31 cellular contexts compared by ENCODE assay signal in genomic region chr13:56501750-56502149, GRCh38.
"Had no signal": no experiment of that assay in that cellular context is flagged by ENCODE, and none has a peak within 500 bp of the region (broad histone marks: within the 10 kb centered on the region; RNA-seq: fewer than 3 reads in every experiment).

No MANE protein-coding gene starts in this region.

- ATAC-seq: activated CD8-positive, alpha-beta T cell treated with anti-CD3 and anti-CD28 coated beads for 36 hours; activated naive CD4-positive, alpha-beta T cell treated with anti-CD3 and anti-CD28 coated beads, Interleukin-2, amount 50 U/mL, for 72 hours; activated T-cell treated with anti-CD3 and anti-CD28 coated beads, Interleukin-2, amount 50 U/mL, for 4 hours; activated T-cell treated with anti-CD3 and anti-CD28 coated beads, Interleukin-2, amount 50 U/mL, for 72 hours; activated T-helper 17 cell treated with anti-CD3 and anti-CD28 coated beads, Interleukin-2, amount 50 U/mL, for 72 hours had no signal

- H3K27me3 ChIP-seq: adrenal gland had no signal

- H3K27ac ChIP-seq: adrenal gland, VCaP had no signal

- H3K36me3 ChIP-seq: adrenal gland had no signal

- H3K9me3 ChIP-seq: adrenal gland had no signal

- DNase-seq: activated B cell treated with CpG ODN at 0.5 μM for 24 hours; activated CD4-positive, alpha-beta memory T cell treated with anti-CD3 and anti-CD28 coated beads for 36 hours; activated CD4-positive, alpha-beta T cell treated with anti-CD3 and anti-CD28 coated beads for 4 hours; activated CD4-positive, alpha-beta T cell treated with anti-CD3 and anti-CD28 coated beads, Interleukin-2, amount 10 ng/mL, durations not matched to agents 24 days and 14 days; activated CD4-positive, alpha-beta T cell treated with anti-CD3 and anti-CD28 coated beads, Interleukin-2, amount 50 U/mL, for 1 hour; activated CD4-positive, alpha-beta T cell treated with anti-CD3 and anti-CD28 coated beads, Interleukin-2, amount 50 U/mL, for 4 hours; activated CD4-positive, CD25-positive, alpha-beta regulatory T cell treated with anti-CD3 and anti-CD28 coated beads, Interleukin-2, amount 50 U/mL, for 72 hours; activated CD8-positive, alpha-beta memory T cell treated with anti-CD3 and anti-CD28 coated beads, Interleukin-2, amount 50 U/mL, for 4 hours; activated CD8-positive, alpha-beta T cell treated with anti-CD3 and anti-CD28 coated beads for 36 hours; activated effector memory CD4-positive, alpha-beta T cell treated with anti-CD3 and anti-CD28 coated beads, Interleukin-2, amount 50 U/mL, for 16 hours; activated gamma-delta T cell treated with Interleukin-2 at 50 U/mL for 16 hours; activated naive CD4-positive, alpha-beta T cell; activated naive CD4-positive, alpha-beta T cell treated with anti-CD3 and anti-CD28 coated beads for 36 hours; activated naive CD4-positive, alpha-beta T cell treated with anti-CD3 and anti-CD28 coated beads, Interleukin-2, amount 50 U/mL, for 16 hours; activated naive CD8-positive, alpha-beta T cell treated with anti-CD3 and anti-CD28 coated beads for 36 hours; activated T-cell treated with anti-CD3 and anti-CD28 coated beads for 4 hours; activated T-cell treated with anti-CD3 and anti-CD28 coated beads, Interleukin-2, amount 50 U/mL, for 1 hour; activated T-cell treated with anti-CD3 and anti-CD28 coated beads, Interleukin-2, amount 50 U/mL, for 4 hours; activated T-cell treated with anti-CD3 and anti-CD28 coated beads, Interleukin-2, amount 50 U/mL, for 72 hours; adrenal gland; amniotic stem cell; aorta; central memory CD4-positive, alpha-beta T cell; T-helper 1 cell; T-helper 2 cell; T-helper 9 cell had no signal

- H3K4me1 ChIP-seq: adrenal gland had no signal

- H3K4me3 ChIP-seq: adrenal gland had no signal

- FAIRE-seq: astrocyte, TTC549 had no signal
